In genomic region chr12:30925607-30926242, GRCh38 we compare ENCODE assay signal across 8 cellular contexts. TPM values are rescaled to one million over a fixed set of nuclear protein-coding genes. Genes with fewer than 3 reads are reported as not detected.
DNase-seq lines count a peak whose midpoint lies in the region; ATAC-seq and TF ChIP-seq lines count a peak whose summit lies in the region.
"Had no signal": no experiment of that assay in that cellular context is flagged by ENCODE, and none has a peak within 500 bp of the region (broad histone marks: within the 10 kb centered on the region; RNA-seq: fewer than 3 reads in every experiment).

No MANE protein-coding gene starts in this region.

- H2BK120ac ChIP-seq in IMR-90 (ENCODE audit: low read depth, low read length), result no peak overlapping the region

- no peak overlapping the region for H3K27ac Mint-ChIP-seq in chondrocyte (ENCODE audit: unreplicated experiment)

- dilution Hi-C loops in IMR-90 (cut with HindIII; ENCODE audit: low sequenced_read_pairs, unreplicated experiment), result no loop called here

- no peak for TF ChIP-seq EP300 in suprapubic skin (IDR thresholded peaks at IDR 0.05)

- H4K91ac ChIP-seq in IMR-90 (ENCODE audit: insufficient read depth, low read depth, low read length), result no peak overlapping the region

- no peaks in the 10 kb centered on the region for H4K20me1 ChIP-seq in IMR-90 (ENCODE audit: insufficient read depth, low read length)

- H3K9me3 ChIP-seq in IMR-90 (ENCODE audit: control insufficient read depth, insufficient read depth, low read length) (no peaks in the 10 kb centered on the region), lower lobe of right lung (no peaks in the 10 kb centered on the region), suprapubic skin (no peaks in the 10 kb centered on the region)

- no peak overlapping the region for H2BK15ac ChIP-seq in IMR-90 (ENCODE audit: low read depth, low read length)

- no peak overlapping the region; the same call in 1 of the 2 replicates for H2AK5ac ChIP-seq in IMR-90 (ENCODE audit: low read depth, low read length)

- H3K14ac ChIP-seq in IMR-90 (replicated peaks; ENCODE audit: low read depth, low read length), result no peak overlapping the region

- no TSS peak for BruUV-seq in IMR-90 (replicated peaks; lab: Mats Ljungman, UMichigan)

- H3K4me1 ChIP-seq in IMR-90 (ENCODE audit: control insufficient read depth, insufficient read depth, low read length), result peaks cover 3% of the 10 kb centered on the region; the same call in 1 of the 2 replicates
- peaks cover 6% of the 10 kb centered on the region for H3K4me1 ChIP-seq in lower lobe of right lung
- H3K4me1 ChIP-seq in suprapubic skin, result peaks cover 14% of the 10 kb centered on the region

- peaks cover 13% of the 10 kb centered on the region; the same call in 1 of the 2 replicates for H3K27me3 ChIP-seq in IMR-90 (ENCODE audit: control insufficient read depth, insufficient read depth, low read length)
- peaks cover 24% of the 10 kb centered on the region for H3K27me3 ChIP-seq in lower lobe of right lung (ENCODE audit: low read depth)
- peaks cover 16% of the 10 kb centered on the region for H3K27me3 ChIP-seq in suprapubic skin

- H2BK20ac ChIP-seq in IMR-90 (ENCODE audit: low read depth, low read length), result no peak overlapping the region

- no peak overlapping the region for H2BK5ac ChIP-seq in IMR-90 (ENCODE audit: low read depth, low read length, poor library complexity, severe bottlenecking)

- intact Hi-C loops in IMR-90 (cut with micrococcal nuclease), result no loop called here
- intact Hi-C loops in lower lobe of right lung (cut with DNase I), result no loop called here

- no peak overlapping the region; a peak in 1 of 4 replicates for H4K8ac ChIP-seq in IMR-90 (ENCODE audit: low read depth in 2 of 2, low read length in 2 of 2)

- WGBS in IMR-90 (ENCODE audit: extremely low coverage in 2 of 2, insufficient read length in 1 of 2), 2 experiments, result no CpG with 5 or more reads among the region's 11 CpGs
- WGBS in suprapubic skin, result 72% methylated on average over 10 of the region's 11 CpGs

- H2AK9ac ChIP-seq in IMR-90 (replicated peaks; ENCODE audit: low read depth, low read length, poor library complexity), result peak overlapping the region; percentile 76

- H3K4me3 ChIP-seq in IMR-90 (ENCODE audit: insufficient read depth, low read depth, low read length) (peak overlapping the region; percentile 3), lower lobe of right lung (peak overlapping the region; percentile 50), suprapubic skin (peak overlapping the region; percentile 54)

- H3K4me1 Mint-ChIP-seq in chondrocyte (ENCODE audit: low read depth), result peaks cover 3% of the 10 kb centered on the region

- H3K4ac ChIP-seq in IMR-90 (ENCODE audit: low read depth, low read length), result no peak overlapping the region

- ATAC-seq in IMR-90 (ENCODE audit: low read depth) (peak; percentile 5; the same call in 1 of the 2 replicates), lower lobe of right lung (no peak)

- POLR2A ChIA-PET in IMR-90 (lab: Charles Lee; ENCODE audit: unreplicated experiment), result no interaction called here

- no peaks in the 10 kb centered on the region for H3K79me1 ChIP-seq in IMR-90 (ENCODE audit: low read depth in 1 of 2, low read length in 2 of 2)

- H3K23ac ChIP-seq in IMR-90 (ENCODE audit: low read depth, low read length), result no peak overlapping the region

- no peak overlapping the region for H3K27ac ChIP-seq in IMR-90 (ENCODE audit: insufficient read depth, low read length)
- no peak overlapping the region for H3K27ac ChIP-seq in lower lobe of right lung
- H3K27ac ChIP-seq in suprapubic skin, result peak overlapping the region; percentile 50

- peaks cover 3% of the 10 kb centered on the region for H3K27me3 Mint-ChIP-seq in chondrocyte (ENCODE audit: low read depth)

- CTCF ChIA-PET in IMR-90 (lab: Yijun Ruan, JAX), result interaction anchor here (0.7 kb wide), 1 partner anchor 9 kb away, joined by 3 read pairs; no protein-coding TSS in a partner anchor

- H3K18ac ChIP-seq in IMR-90 (ENCODE audit: low read depth, low read length), result no peak overlapping the region

- TF ChIP-seq CTCF in IMR-90 (conservative IDR thresholded peaks at IDR 0.05; ENCODE audit: low read depth, low read length) (no peak), chondrocyte (IDR thresholded peaks at IDR 0.05) (no peak), lower lobe of right lung (IDR thresholded peaks at IDR 0.05) (no peak), suprapubic skin (IDR thresholded peaks at IDR 0.05) (no peak)

- in situ Hi-C loops in IMR-90 (cut with MboI; ENCODE audit: low sequenced_read_pairs), result no loop called here

- peak overlapping the region; percentile 88 for H2AFZ ChIP-seq in IMR-90 (replicated peaks; ENCODE audit: low read length, poor library complexity)

- TF ChIP-seq RAD21 in IMR-90 (IDR thresholded peaks at IDR 0.05; ENCODE audit: low read length), result no peak

- H3K36me3 Mint-ChIP-seq in chondrocyte (ENCODE audit: low read depth), result no peaks in the 10 kb centered on the region

- H4K5ac ChIP-seq in IMR-90 (ENCODE audit: low read depth, low read length), result no peak overlapping the region

- H3K9ac ChIP-seq in IMR-90 (ENCODE audit: low read depth, low read length), result no peak overlapping the region

- H3K9me1 ChIP-seq in IMR-90 (ENCODE audit: insufficient read depth, low read length), result no peaks in the 10 kb centered on the region; the same call in 1 of the 2 replicates

- H3K36me3 ChIP-seq in IMR-90 (ENCODE audit: control insufficient read depth, insufficient read depth, low read length), result no peaks in the 10 kb centered on the region
- H3K36me3 ChIP-seq in lower lobe of right lung, result no peaks in the 10 kb centered on the region
- H3K36me3 ChIP-seq in suprapubic skin, result no peaks in the 10 kb centered on the region

- peak overlapping the region; percentile 65 for H3K4me3 Mint-ChIP-seq in chondrocyte (ENCODE audit: unreplicated experiment)

- no peak overlapping the region for H3K56ac ChIP-seq in IMR-90 (ENCODE audit: extremely low read depth, insufficient read depth, low read length)

- TF ChIP-seq POLR2A in IMR-90 (IDR thresholded peaks at IDR 0.05; ENCODE audit: low read depth, low read length) (no peak), suprapubic skin (IDR thresholded peaks at IDR 0.05) (no peak)

- H3K4me2 ChIP-seq in IMR-90 (ENCODE audit: low read depth, low read length), result peak overlapping the region; percentile 53; the same call in 1 of the 2 replicates

- DNase-seq in IMR-90 (no peak), chondrocyte (ENCODE audit: low spot score) (no peak), lower lobe of right lung (no peak), suprapubic skin (ENCODE audit: low spot score in 2 of 2) (no peak), MV-4-11 (lab: John Stamatoyannopoulos, UW) (no peak), RKO (ENCODE audit: low spot score) (no peak)
- no peak for DNase-seq in effector CD8-positive, alpha-beta T cell (lab: John Stamatoyannopoulos, UW)
- DNase-seq: cortex of kidney had no signal

- H3K9me3 Mint-ChIP-seq in chondrocyte (ENCODE audit: low read depth), result no peaks in the 10 kb centered on the region

TF ChIP-seq in IMR-90, 13 proteins besides CTCF, POLR2A, EP300 and RAD21:
- TF ChIP-seq FOS (IDR thresholded peaks at IDR 0.05; ENCODE audit: low read depth, low read length), result no peak
- TF ChIP-seq CEBPB (IDR thresholded peaks at IDR 0.05; ENCODE audit: low read depth, low read length), result no peak
- no peak for TF ChIP-seq USF2 (IDR thresholded peaks at IDR 0.05; ENCODE audit: low read depth, low read length)
TF ChIP-seq in IMR-90: peak in this region for 0.

RNA-seq across cellular contexts. Expression of gene TSPAN11, which starts 0.8 kb away (rescaled TPM):
- total RNA-seq in IMR-90 (2012; rRNA removed), result 0.18 and 0.28 TPM in 2 replicates
- polyA plus RNA-seq in IMR-90 (2012; rRNA removed), result 0.26 and 0.30 TPM in 2 replicates
- polyA plus RNA-seq in IMR-90 (2012; cell fraction: cytosol; rRNA removed), result 0.11 and 0.23 TPM in 2 replicates
- polyA plus RNA-seq in IMR-90 (2012; cell fraction: nucleus; rRNA removed; ENCODE audit: low replicate concordance), result 0.44 and 0.60 TPM in 2 replicates
- 0.87 to 1.9 TPM (median 0.95 TPM) in 3 replicates for total RNA-seq in chondrocyte
- total RNA-seq in lower lobe of right lung, result 9.1 TPM
- 1 to 10 TPM in 2 of 4 donors, under 1 TPM in 2; 0.64 to 2.8 (median 1.3) TPM for total RNA-seq in suprapubic skin

Comparison
In these comparisons a context has a peak if more than half of its experiments do, and no peak if none do; other contexts are left out.
1. H3K4me3 ChIP-seq: peak in every context shown above with its lines; median percentile 54 in suprapubic skin; 50 in lower lobe of right lung; 3 in IMR-90.